ENCODE assay signal across 1 cellular context in the genomic region with DNA sequence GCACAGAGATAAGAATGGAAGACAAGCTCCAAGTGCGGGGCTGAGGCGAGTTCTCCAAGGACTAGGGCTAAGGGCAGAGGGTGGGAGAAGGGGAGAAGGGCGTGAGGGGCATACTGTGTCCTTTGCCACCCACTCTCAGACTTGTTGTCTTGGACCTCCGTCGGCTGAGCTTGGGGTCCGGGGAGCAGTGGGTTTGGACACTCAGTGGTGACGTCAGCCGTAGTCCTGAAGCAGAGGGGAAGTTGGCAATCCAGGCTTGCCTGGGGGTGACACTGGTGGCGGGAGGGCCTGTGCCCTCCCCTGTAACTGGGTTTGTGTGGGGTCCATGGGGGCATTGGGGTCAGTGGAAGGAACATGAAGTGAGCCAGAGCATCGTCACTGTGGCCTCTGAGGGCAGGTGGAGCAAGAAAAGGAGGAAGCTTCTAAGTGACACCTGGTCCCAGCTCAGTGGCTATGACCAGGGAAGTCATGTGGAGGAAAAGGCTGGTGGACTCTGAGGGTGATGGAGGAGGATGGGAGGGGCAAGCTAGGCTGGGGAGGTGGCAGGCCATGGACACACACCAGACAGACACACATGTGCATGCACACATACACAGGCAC.
TF ChIP-seq lines count a peak whose summit lies in the region.

No MANE protein-coding gene starts in this region.

TF ChIP-seq in A549, 52 proteins besides CTCF, POLR2A, EP300 and RAD21 (continued from another document):
- TF ChIP-seq, protein P1, sequence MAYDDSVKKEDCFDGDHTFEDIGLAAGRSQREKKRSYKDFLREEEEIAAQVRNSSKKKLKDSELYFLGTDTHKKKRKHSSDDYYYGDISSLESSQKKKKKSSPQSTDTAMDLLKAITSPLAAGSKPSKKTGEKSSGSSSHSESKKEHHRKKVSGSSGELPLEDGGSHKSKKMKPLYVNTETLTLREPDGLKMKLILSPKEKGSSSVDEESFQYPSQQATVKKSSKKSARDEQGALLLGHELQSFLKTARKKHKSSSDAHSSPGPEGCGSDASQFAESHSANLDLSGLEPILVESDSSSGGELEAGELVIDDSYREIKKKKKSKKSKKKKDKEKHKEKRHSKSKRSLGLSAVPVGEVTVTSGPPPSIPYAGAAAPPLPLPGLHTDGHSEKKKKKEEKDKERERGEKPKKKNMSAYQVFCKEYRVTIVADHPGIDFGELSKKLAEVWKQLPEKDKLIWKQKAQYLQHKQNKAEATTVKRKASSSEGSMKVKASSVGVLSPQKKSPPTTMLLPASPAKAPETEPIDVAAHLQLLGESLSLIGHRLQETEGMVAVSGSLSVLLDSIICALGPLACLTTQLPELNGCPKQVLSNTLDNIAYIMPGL (CRISPR knock-in tag; IDR thresholded peaks at IDR 0.05; ENCODE audit: borderline replicate concordance) = no peak
- TF ChIP-seq, protein P2, sequence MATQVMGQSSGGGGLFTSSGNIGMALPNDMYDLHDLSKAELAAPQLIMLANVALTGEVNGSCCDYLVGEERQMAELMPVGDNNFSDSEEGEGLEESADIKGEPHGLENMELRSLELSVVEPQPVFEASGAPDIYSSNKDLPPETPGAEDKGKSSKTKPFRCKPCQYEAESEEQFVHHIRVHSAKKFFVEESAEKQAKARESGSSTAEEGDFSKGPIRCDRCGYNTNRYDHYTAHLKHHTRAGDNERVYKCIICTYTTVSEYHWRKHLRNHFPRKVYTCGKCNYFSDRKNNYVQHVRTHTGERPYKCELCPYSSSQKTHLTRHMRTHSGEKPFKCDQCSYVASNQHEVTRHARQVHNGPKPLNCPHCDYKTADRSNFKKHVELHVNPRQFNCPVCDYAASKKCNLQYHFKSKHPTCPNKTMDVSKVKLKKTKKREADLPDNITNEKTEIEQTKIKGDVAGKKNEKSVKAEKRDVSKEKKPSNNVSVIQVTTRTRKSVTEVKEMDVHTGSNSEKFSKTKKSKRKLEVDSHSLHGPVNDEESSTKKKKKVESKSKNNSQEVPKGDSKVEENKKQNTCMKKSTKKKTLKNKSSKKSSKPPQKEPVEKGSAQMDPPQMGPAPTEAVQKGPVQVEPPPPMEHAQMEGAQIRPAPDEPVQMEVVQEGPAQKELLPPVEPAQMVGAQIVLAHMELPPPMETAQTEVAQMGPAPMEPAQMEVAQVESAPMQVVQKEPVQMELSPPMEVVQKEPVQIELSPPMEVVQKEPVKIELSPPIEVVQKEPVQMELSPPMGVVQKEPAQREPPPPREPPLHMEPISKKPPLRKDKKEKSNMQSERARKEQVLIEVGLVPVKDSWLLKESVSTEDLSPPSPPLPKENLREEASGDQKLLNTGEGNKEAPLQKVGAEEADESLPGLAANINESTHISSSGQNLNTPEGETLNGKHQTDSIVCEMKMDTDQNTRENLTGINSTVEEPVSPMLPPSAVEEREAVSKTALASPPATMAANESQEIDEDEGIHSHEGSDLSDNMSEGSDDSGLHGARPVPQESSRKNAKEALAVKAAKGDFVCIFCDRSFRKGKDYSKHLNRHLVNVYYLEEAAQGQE (IDR thresholded peaks at IDR 0.05) = no peak
